Comparison of ENCODE assay signal across 8 cellular contexts in genomic region chr2:158456309-158457066, GRCh38. TPM values are rescaled to one million over a fixed set of nuclear protein-coding genes. Genes with fewer than 3 reads are reported as not detected.
DNase-seq lines count a peak whose midpoint lies in the region; ATAC-seq and TF ChIP-seq lines count a peak whose summit lies in the region.

CCDC148 (minus strand) TSS chr2:158456753; CDS start chr2:158456439, 314 bp downstream.
PKP4 (plus strand) TSS chr2:158456952; CDS start chr2:158533185, 76,233 bp downstream.

- H3K4me1 Mint-ChIP-seq in Calu3 (ENCODE audit: low read depth, unreplicated experiment) (peaks cover 21% of the 10 kb centered on the region), endothelial cell (ENCODE audit: unreplicated experiment) (peaks cover 25% of the 10 kb centered on the region), mesothelial cell of epicardium (peaks cover 32% of the 10 kb centered on the region)

- intact Hi-C loops in Calu3 (cut with micrococcal nuclease; ENCODE audit: unreplicated experiment) = loop anchor here (1.0 to 5.0 kb wide), 4 partner anchors 61 to 424 kb away; no protein-coding TSS in a partner anchor

- DNase-seq in Calu3 (peak; percentile 93), HUDEP-2 (lab: John Stamatoyannopoulos, UW; ENCODE audit: unreplicated experiment in 76 of 76) (peak in 74 of 76 experiments; percentile 9 to 88 (median 77)), NT2/D1 (ENCODE audit: low read depth, low spot score) (peak; percentile 91), endothelial cell (ENCODE audit: low spot score) (peak; percentile 92), mesothelial cell of epicardium (ENCODE audit: low spot score in 2 of 2, unreplicated experiment in 2 of 2) (peak; percentile 82 to 90)
- DNase-seq in activated CD8-positive, alpha-beta memory T cell treated with anti-CD3 and anti-CD28 coated beads, Interleukin-2, amount 50 U/mL, for 48 hours = peak; percentile 87
- DNase-seq in stimulated activated CD8-positive, alpha-beta memory T cell treated with anti-CD3 and anti-CD28 coated beads, Interleukin-15, amount 100 ng/mL, for 24 hours (ENCODE audit: low read depth) = peak; percentile 68

- no peaks in the 10 kb centered on the region for H3K4me1 ChIP-seq in NT2/D1 (ENCODE audit: insufficient read depth, insufficient read length)

- no peaks in the 10 kb centered on the region for H3K36me3 ChIP-seq in NT2/D1 (ENCODE audit: insufficient read depth, insufficient read length, low read length)

- H3K4me3 ChIP-seq in NT2/D1 (ENCODE audit: insufficient read length, low read depth) = peak within 1 kb of the TSS; percentile 85

- H3K36me3 Mint-ChIP-seq in Calu3 (ENCODE audit: insufficient read depth, unreplicated experiment) (peaks cover 42% of the 10 kb centered on the region), endothelial cell (ENCODE audit: low read depth, unreplicated experiment) (peaks cover 11% of the 10 kb centered on the region), mesothelial cell of epicardium (no peaks in the 10 kb centered on the region)

- CTCF ChIA-PET in Calu3 (lab: Charles Lee) = interaction anchor here (0.9 to 1.2 kb wide), 3 partner anchors 134 to 432 kb away, joined by 3 to 8 read pairs (median 3); no protein-coding TSS in a partner anchor

- no TSS peak for BruUV-seq in Calu3 (replicated peaks; lab: Mats Ljungman, UMichigan)

- peak within 1 kb of the TSS; percentile 96 for H3K9ac ChIP-seq in NT2/D1 (ENCODE audit: insufficient read length, low read depth)

- ATAC-seq in GM21423 (IDR thresholded peaks at IDR 0.05; ENCODE audit: unreplicated experiment) = peak; percentile 92

- H3K9me3 ChIP-seq in NT2/D1 (ENCODE audit: insufficient read depth, low read length) = no peaks in the 10 kb centered on the region

- H3K27me3 ChIP-seq in NT2/D1 (ENCODE audit: insufficient read depth, insufficient read length) = no peaks in the 10 kb centered on the region

- TF ChIP-seq CTCF in Calu3 (IDR thresholded peaks at IDR 0.05; ENCODE audit: unreplicated experiment) = no peak
- TF ChIP-seq CTCF in endothelial cell (IDR thresholded peaks at IDR 0.05; ENCODE audit: unreplicated experiment) = no peak
- no peak for TF ChIP-seq CTCF in mesothelial cell of epicardium (IDR thresholded peaks at IDR 0.05; ENCODE audit: unreplicated experiment)

- H3K27me3 Mint-ChIP-seq in Calu3 (ENCODE audit: unreplicated experiment) (no peaks in the 10 kb centered on the region), endothelial cell (ENCODE audit: unreplicated experiment) (peaks cover 14% of the 10 kb centered on the region), mesothelial cell of epicardium (ENCODE audit: low read depth) (no peaks in the 10 kb centered on the region)

- H3K9me3 Mint-ChIP-seq in Calu3 (ENCODE audit: low read depth, unreplicated experiment) (no peaks in the 10 kb centered on the region), endothelial cell (ENCODE audit: unreplicated experiment) (no peaks in the 10 kb centered on the region), mesothelial cell of epicardium (no peaks in the 10 kb centered on the region)

- H3K27ac Mint-ChIP-seq in Calu3 (ENCODE audit: unreplicated experiment) (peak within 1 kb of the TSS; percentile 81), endothelial cell (ENCODE audit: unreplicated experiment) (peak within 1 kb of the TSS; percentile 93), mesothelial cell of epicardium (peak within 1 kb of the TSS; percentile 96)

- peak within 1 kb of the TSS; percentile 91 for H3K4me3 Mint-ChIP-seq in Calu3 (ENCODE audit: low read depth, unreplicated experiment)
- H3K4me3 Mint-ChIP-seq in endothelial cell (ENCODE audit: unreplicated experiment) = peak within 1 kb of the TSS; percentile 99
- peak within 1 kb of the TSS; percentile 87 for H3K4me3 Mint-ChIP-seq in mesothelial cell of epicardium

RNA-seq across cellular contexts. Expression of gene CCDC148, which starts in this region (rescaled TPM):
- 4.3 and 5.1 TPM in 2 replicates for total RNA-seq in Calu3 (2022)
- 2.2 TPM for total RNA-seq in endothelial cell (ENCODE audit: unreplicated experiment)
- 2.8 to 3.2 TPM (median 3.1 TPM) in 3 replicates for total RNA-seq in mesothelial cell of epicardium

RNA-seq across cellular contexts. Expression of gene PKP4, which starts in this region (rescaled TPM):
- total RNA-seq in Calu3 (2022) (119 and 137 TPM in 2 replicates), endothelial cell (ENCODE audit: unreplicated experiment) (64.9 TPM), mesothelial cell of epicardium (66.3 to 70.8 TPM (median 66.6 TPM) in 3 replicates)

Comparison
In these comparisons a context has a peak if more than half of its experiments do, and no peak if none do; other contexts are left out.
1. Peak in every context shown above with its lines: DNase-seq, ATAC-seq and H3K4me3 ChIP-seq.